ENCODE assay signal across 22 cellular contexts in genomic region chr13:103625194-103625593, GRCh38.
"Had no signal": no experiment of that assay in that cellular context is flagged by ENCODE, and none has a peak within 500 bp of the region (broad histone marks: within the 10 kb centered on the region; RNA-seq: fewer than 3 reads in every experiment).

No MANE protein-coding gene starts in this region.

- H2AFZ ChIP-seq: parathyroid adenoma had no signal

- H3K9me3 ChIP-seq: prostate gland, right lobe of liver, spleen, testis, transverse colon had no signal

- H3K9ac ChIP-seq: parathyroid adenoma had no signal

- H3K79me2 ChIP-seq: parathyroid adenoma had no signal

- FAIRE-seq: endothelial cell of umbilical vein, kidney had no signal

- H3K36me3 ChIP-seq: prostate gland, right lobe of liver, spleen, transverse colon had no signal

- H3K4me3 ChIP-seq: coronary artery, lung, prostate gland, right lobe of liver, spleen, testis, transverse colon had no signal

- H3K27ac ChIP-seq: coronary artery, foreskin keratinocyte, parathyroid adenoma, prostate gland, right lobe of liver, spleen, testis, transverse colon had no signal

- H3K4me1 ChIP-seq: foreskin keratinocyte, parathyroid adenoma, prostate gland, right lobe of liver, spleen, testis, transverse colon had no signal

- H3K27me3 ChIP-seq: foreskin keratinocyte, right lobe of liver, spleen, testis, transverse colon had no signal

- DNase-seq: effector CD4-positive, alpha-beta T cell; endodermal cell; erythroblast; foreskin keratinocyte; kidney; left cardiac atrium; left ventricle myocardium superior; mesendoderm; naive B cell; right lobe of liver; spleen; stimulated activated CD4-positive, alpha-beta T cell treated with anti-CD3 and anti-CD28 coated beads, Interleukin-2, amount 100 ng/mL, for 24 hours; stimulated activated CD4-positive, alpha-beta T cell treated with anti-CD3 and anti-CD28 coated beads, Interleukin-4, amount 100 ng/mL, for 4 hours; stimulated activated naive B cell treated with anti-CD40 and anti-IgM and Interleukin-4, amounts not matched to agents 10 μg/mL and 1 μg/mL and 100 μg/mL, for 72 hours; stimulated activated naive CD8-positive, alpha-beta T cell treated with anti-CD3 and anti-CD28 coated beads, Interleukin-15, amount 100 ng/mL, for 72 hours; testis; transverse colon had no signal
